6 cellular contexts compared by ENCODE assay signal in genomic region chr22:38641476-38641875, GRCh38. TPM values are rescaled to one million over a fixed set of nuclear protein-coding genes. Genes with fewer than 3 reads are reported as not detected.
"Had no signal": no experiment of that assay in that cellular context is flagged by ENCODE, and none has a peak within 500 bp of the region (broad histone marks: within the 10 kb centered on the region; RNA-seq: fewer than 3 reads in every experiment).

No MANE protein-coding gene starts in this region.

- DNase-seq: IMR-90, KBM-7 had no signal

- ATAC-seq: HepG2, K562 had no signal

- H3K27ac ChIP-seq: HL-60 had no signal

- H3K4me3 ChIP-seq: K562 had no signal

RNA-seq across cellular contexts. Expression of gene FAM227A, which starts 14.7 kb away (rescaled TPM):
- polyA plus RNA-seq: IgD-negative memory B cell had no signal
